ENCODE assay signal across 8 cellular contexts in the genomic region with DNA sequence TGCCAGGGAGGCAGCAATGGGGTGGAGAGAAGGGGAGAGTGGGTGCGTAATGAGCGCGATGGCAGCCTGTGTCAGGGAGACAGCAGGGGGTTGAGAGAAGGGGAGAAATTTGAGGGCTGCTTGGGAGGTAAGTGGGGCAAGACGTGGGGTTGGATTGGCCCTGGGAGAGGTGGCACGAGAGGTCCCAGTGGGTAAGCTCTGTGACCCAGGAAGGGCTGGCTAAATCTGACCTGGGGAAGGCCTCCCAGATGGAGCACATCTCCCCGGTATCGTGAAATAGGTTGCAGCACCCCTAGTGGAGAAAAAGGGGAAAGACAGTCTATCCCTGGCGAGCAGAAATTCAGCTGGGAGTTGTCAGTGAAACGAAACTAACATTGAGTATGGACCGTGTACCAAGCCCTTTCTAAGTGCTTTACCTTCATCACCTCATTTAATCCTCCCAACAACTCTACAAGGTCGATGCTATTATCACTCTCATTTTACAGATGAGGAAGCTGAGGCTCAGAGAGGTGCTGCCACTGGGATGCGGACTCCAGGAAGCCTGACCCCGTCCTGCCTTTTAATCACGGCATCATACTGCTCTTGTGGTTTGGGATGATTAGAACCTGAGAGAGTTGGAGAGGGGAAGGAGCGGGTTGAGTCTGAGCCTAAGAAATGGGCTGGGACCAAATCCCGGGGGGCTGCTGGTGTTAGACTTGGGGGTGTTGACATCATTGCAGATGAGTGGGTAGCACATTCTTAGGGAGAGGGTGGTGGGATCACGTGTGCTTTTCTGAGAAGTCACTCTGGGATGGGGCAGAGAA. TPM values are rescaled to one million over a fixed set of nuclear protein-coding genes. Genes with fewer than 3 reads are reported as not detected.
DNase-seq lines count a peak whose midpoint lies in the region; ATAC-seq and TF ChIP-seq lines count a peak whose summit lies in the region.

No MANE protein-coding gene starts in this region.

- peak; percentile 42 for DNase-seq in NCI-H146 (lab: John Stamatoyannopoulos, UW)
- peak in 3 of 5 experiments; percentile 38 to 67 (median 54) for DNase-seq in T-helper 2 cell
- peak; percentile 62 for DNase-seq in mammary epithelial cell
- peak; percentile 78 for DNase-seq in inferior parietal cortex (ENCODE audit: extremely low spot score)
- DNase-seq in skeletal muscle cell (ENCODE audit: low read depth): peak; percentile 44

- H3K4me1 ChIP-seq in ACC112 (ENCODE audit: control insufficient read depth, insufficient read depth, low read length, unreplicated experiment) (peaks cover 15% of the 10 kb centered on the region), mammary epithelial cell (ENCODE audit: insufficient read depth, low read length) (no peaks in the 10 kb centered on the region)

- H3K4me3 ChIP-seq in ACC112 (ENCODE audit: low read depth, low read length): peak overlapping the region; percentile 86
- H3K4me3 ChIP-seq in mammary epithelial cell (replicated peaks in 1 of 3; ENCODE audit: insufficient read depth in 1 of 3, low read depth in 2 of 3, low read length in 3 of 3): peak overlapping the region; percentile 5 to 19 (median 13)
- H3K4me3 ChIP-seq in skeletal muscle cell (ENCODE audit: low read depth, low read length): peak overlapping the region; percentile 44

- no peaks in the 10 kb centered on the region for H3K9me3 ChIP-seq in mammary epithelial cell (replicated peaks; ENCODE audit: insufficient read depth, low read length)

- H3K79me2 ChIP-seq in ACC112 (ENCODE audit: control insufficient read depth, insufficient read depth, low read length, unreplicated experiment): no peaks in the 10 kb centered on the region
- H3K79me2 ChIP-seq in mammary epithelial cell (ENCODE audit: insufficient read depth, low read length): no peaks in the 10 kb centered on the region

- H3K27me3 ChIP-seq in ACC112 (ENCODE audit: insufficient read depth, low read length): no peaks in the 10 kb centered on the region
- no peaks in the 10 kb centered on the region for H3K27me3 ChIP-seq in mammary epithelial cell (ENCODE audit: insufficient read depth, low read length)

- 25% methylated on average over 11 of the region's 17 CpGs for WGBS in mammary epithelial cell (ENCODE audit: low coverage, missing lambda C conversion rate)

- H3K36me3 ChIP-seq in ACC112 (ENCODE audit: insufficient read depth, low read length) (no peaks in the 10 kb centered on the region), mammary epithelial cell (ENCODE audit: insufficient read depth, low read length) (no peaks in the 10 kb centered on the region)

- BruUV-seq in mammary epithelial cell (replicated peaks; lab: Mats Ljungman, UMichigan): no TSS peak

- ATAC-seq in HG03439 (IDR thresholded peaks at IDR 0.05; ENCODE audit: unreplicated experiment): no peak

- peak overlapping the region; percentile 97 for H3K27ac ChIP-seq in ACC112 (ENCODE audit: low read depth, low read length)
- no peak overlapping the region for H3K27ac ChIP-seq in mammary epithelial cell (ENCODE audit: insufficient read depth, low read depth, low read length)

- H4K20me1 ChIP-seq in mammary epithelial cell (ENCODE audit: insufficient read depth, low read length): no peaks in the 10 kb centered on the region

- H2AFZ ChIP-seq in ACC112 (ENCODE audit: low read length, unreplicated experiment): peak overlapping the region; percentile 97
- H2AFZ ChIP-seq in mammary epithelial cell (ENCODE audit: low read depth, low read length): peak overlapping the region; percentile 80

- TF ChIP-seq CTCF in GM12874 (IDR thresholded peaks at IDR 0.05; ENCODE audit: insufficient read depth, low read depth, low read length) (peak; percentile 88), mammary epithelial cell (conservative IDR thresholded peaks at IDR 0.05 in 1 of 2, IDR thresholded peaks at IDR 0.05 in 1 of 2; ENCODE audit: extremely low read depth in 1 of 2, insufficient read depth in 1 of 2, low read depth in 1 of 2, low read length in 2 of 2) (peak; percentile 87 to 95)

- intact Hi-C loops in mammary epithelial cell (cut with micrococcal nuclease): loop anchor here (1.0 to 10.0 kb wide), 3 partner anchors 42 to 290 kb away; a partner anchor contains a TSS

- peak overlapping the region; percentile 50 for H3K4me2 ChIP-seq in mammary epithelial cell (ENCODE audit: insufficient read depth, low read depth, low read length)

- in situ Hi-C loops in mammary epithelial cell (cut with MboI; ENCODE audit: low sequenced_read_pairs in 2 of 2): loop anchor here in 1 of 2 donors (5.0 kb wide), 1 partner anchor 93 kb away; no protein-coding TSS in a partner anchor

- CTCF ChIA-PET in mammary epithelial cell (lab: Charles Lee; ENCODE audit: low non-redundant PET): interaction anchor here (0.6 to 0.8 kb wide), 8 partner anchors 58 to 658 kb away, joined by 3 to 12 read pairs (median 4); no protein-coding TSS in a partner anchor

- dilution Hi-C loops in mammary epithelial cell (cut with HindIII; ENCODE audit: low sequenced_read_pairs): loop anchor here (5.0 kb wide), 2 partner anchors 43 to 273 kb away; no protein-coding TSS in a partner anchor

- no peak overlapping the region for H3K9ac ChIP-seq in mammary epithelial cell (ENCODE audit: insufficient read depth, low read length)

RNA-seq across cellular contexts. Expression of a gene that starts 56.6 kb away (rescaled TPM):
- total RNA-seq in mammary epithelial cell: 1,000 to 10,000 TPM in 1 of 2 donors, 100 to 1,000 TPM in 1; 376 to 1,022 TPM
- polyA plus RNA-seq in mammary epithelial cell: 1,104 TPM
- 741 TPM for polyA minus RNA-seq in mammary epithelial cell

Comparison
In these comparisons a context has a peak if more than half of its experiments do, and no peak if none do; other contexts are left out.
1. H3K4me3 ChIP-seq: peak in every context shown above with its lines; median percentile 86 in ACC112; 44 in skeletal muscle cell; 13 in mammary epithelial cell.